In the genomic region with DNA sequence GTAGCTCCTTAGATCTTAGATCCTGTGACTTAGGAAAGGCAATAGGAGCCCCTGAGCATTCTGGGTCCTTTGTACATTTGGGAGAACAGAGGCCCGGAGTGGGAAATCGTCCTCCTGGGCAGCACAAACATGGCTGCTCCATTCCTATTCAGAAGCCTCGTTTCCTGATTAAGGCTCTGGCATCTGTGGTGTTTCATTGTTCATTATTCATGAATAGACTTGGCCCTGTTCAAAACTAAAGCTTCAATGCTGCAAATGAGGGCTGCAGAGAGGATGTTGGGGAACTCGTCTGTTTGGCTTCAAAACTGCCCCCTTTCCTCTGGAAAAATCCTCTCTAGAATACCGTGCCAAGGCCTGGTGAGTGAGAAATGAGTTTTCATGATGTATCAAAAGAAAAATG, we compare ENCODE assay signal across 23 cellular contexts. TPM values are rescaled to one million over a fixed set of nuclear protein-coding genes. Genes with fewer than 3 reads are reported as not detected.
DNase-seq lines count a peak whose midpoint lies in the region; ATAC-seq, FAIRE-seq and TF ChIP-seq lines count a peak whose summit lies in the region.
"Had no signal": no experiment of that assay in that cellular context is flagged by ENCODE, and none has a peak within 500 bp of the region (broad histone marks: within the 10 kb centered on the region; RNA-seq: fewer than 3 reads in every experiment).

No MANE protein-coding gene starts in this region.

- POLR2A ChIA-PET in endothelial cell of umbilical vein (lab: Charles Lee), result no interaction called here

- no peaks in the 10 kb centered on the region for H4K20me1 ChIP-seq in endothelial cell of umbilical vein (replicated peaks; ENCODE audit: control insufficient read depth, extremely low read depth, insufficient read depth, low read length)
- H4K20me1 ChIP-seq: BLaER1 had no signal

- no peak for TF ChIP-seq CTCF in brain (conservative IDR thresholded peaks at IDR 0.05)
- no peak for TF ChIP-seq CTCF in endothelial cell of umbilical vein (IDR thresholded peaks at IDR 0.05; ENCODE audit: extremely low read depth in 1 of 2, insufficient read depth in 1 of 2, low read depth in 1 of 2, low read length in 2 of 2)
- no peak for TF ChIP-seq CTCF in neural crest cell (conservative IDR thresholded peaks at IDR 0.05)
- TF ChIP-seq CTCF in left lung (IDR thresholded peaks at IDR 0.05), result no peak

- no TSS peak for BruUV-seq in endothelial cell of umbilical vein (replicated peaks; lab: Mats Ljungman, UMichigan)

- no peak for ATAC-seq in stimulated activated naive CD8-positive, alpha-beta T cell treated with anti-CD3 and anti-CD28 coated beads, Interleukin-15, Interleukin-2, amounts not matched to agents 100 U/mL and 50 U/mL, for 24 hours
- no peak for ATAC-seq in left lung

- H3K4me3 ChIP-seq in endothelial cell of umbilical vein (replicated peaks in 1 of 3; ENCODE audit: insufficient read depth in 1 of 3, low read depth in 1 of 3, low read length in 3 of 3) (no peak overlapping the region), left lung (no peak overlapping the region)
- H3K4me3 ChIP-seq: BLaER1, GM23248, HAP-1, Peyer's patch had no signal

- FAIRE-seq in endothelial cell of umbilical vein (lab: Jason Lieb, UNC), result no peak
- FAIRE-seq: GM12891, HTR-8/SVneo had no signal

- no peak overlapping the region for H3K4me2 ChIP-seq in endothelial cell of umbilical vein (ENCODE audit: insufficient read depth, low read length)
- H3K4me2 ChIP-seq: BLaER1 had no signal

- H3K4me3 Mint-ChIP-seq in brain (peak overlapping the region; percentile 35 to 67 (median 55)), neural crest cell (peak overlapping the region; percentile 81)
- H3K4me3 Mint-ChIP-seq: CD4-positive, alpha-beta memory T cell had no signal

- dilution Hi-C loops in endothelial cell of umbilical vein (cut with MboI; ENCODE audit: extremely low pct_ligation_motif_present, low sequenced_read_pairs), result no loop called here

- H3K27ac ChIP-seq in endothelial cell of umbilical vein (ENCODE audit: insufficient read depth, low read depth, low read length) (no peak overlapping the region), temporal lobe (ENCODE audit: low read depth, low read length) (peak overlapping the region; percentile 54), left lung (no peak overlapping the region)
- H3K27ac ChIP-seq: BLaER1, GM23248, Peyer's patch had no signal

- peak overlapping the region; percentile 63 for H2AFZ ChIP-seq in endothelial cell of umbilical vein (ENCODE audit: low read depth, low read length)
- H2AFZ ChIP-seq: GM23248 had no signal

- peak overlapping the region; percentile 61 to 92 (median 77) for H3K27ac Mint-ChIP-seq in brain
- no peak overlapping the region for H3K27ac Mint-ChIP-seq in neural crest cell (ENCODE audit: unreplicated experiment)
- H3K27ac Mint-ChIP-seq: CD4-positive, alpha-beta memory T cell had no signal

- TF ChIP-seq POLR2A in endothelial cell of umbilical vein (IDR thresholded peaks at IDR 0.05; ENCODE audit: low read depth, low read length), result no peak

- H3K9me3 ChIP-seq in endothelial cell of umbilical vein (replicated peaks; ENCODE audit: control insufficient read depth, insufficient read depth, low read length), result no peaks in the 10 kb centered on the region
- H3K9me3 ChIP-seq in left lung, result no peaks in the 10 kb centered on the region
- H3K9me3 ChIP-seq: HAP-1, Peyer's patch had no signal

- H3K4me1 ChIP-seq in endothelial cell of umbilical vein (ENCODE audit: control insufficient read depth, extremely low read depth, insufficient read depth, low read length), result peaks cover 6% of the 10 kb centered on the region
- H3K4me1 ChIP-seq in left lung, result peaks cover 0 to 20% of the 10 kb centered on the region in 2 donors
- H3K4me1 ChIP-seq: BLaER1 had no signal

- intact Hi-C loops in endothelial cell of umbilical vein (cut with micrococcal nuclease) (no loop called here), left lung (cut with DNase I) (no loop called here)

- H3K79me2 ChIP-seq in endothelial cell of umbilical vein (ENCODE audit: control insufficient read depth, insufficient read depth, low read length), result peaks cover 4% of the 10 kb centered on the region

- H3K27me3 ChIP-seq in endothelial cell of umbilical vein (ENCODE audit: control insufficient read depth in 2 of 2, insufficient read depth in 2 of 2, low read length in 2 of 2) (no peaks in the 10 kb centered on the region), left lung (peaks cover 0 to 59% of the 10 kb centered on the region in 2 donors)
- H3K27me3 ChIP-seq: BLaER1, Peyer's patch had no signal

- H3K9me3 Mint-ChIP-seq in brain, result peaks cover 0 to 3% (median 0%) of the 10 kb centered on the region in 5 experiments
- H3K9me3 Mint-ChIP-seq in neural crest cell, result no peaks in the 10 kb centered on the region
- H3K9me3 Mint-ChIP-seq: CD4-positive, alpha-beta memory T cell had no signal

- no peaks in the 10 kb centered on the region for H3K36me3 Mint-ChIP-seq in brain
- H3K36me3 Mint-ChIP-seq in neural crest cell (ENCODE audit: low read depth), result no peaks in the 10 kb centered on the region

- no peaks in the 10 kb centered on the region for H3K9me1 ChIP-seq in endothelial cell of umbilical vein (replicated peaks; ENCODE audit: control insufficient read depth, extremely low read depth, insufficient read depth, low read length)

- H3K4me1 Mint-ChIP-seq in brain (peaks cover 48% of the 10 kb centered on the region), neural crest cell (peaks cover 18% of the 10 kb centered on the region)

- peaks cover 11% of the 10 kb centered on the region for H3K27me3 Mint-ChIP-seq in brain
- peaks cover 36% of the 10 kb centered on the region for H3K27me3 Mint-ChIP-seq in neural crest cell (ENCODE audit: low read depth)

- H3K36me3 ChIP-seq in endothelial cell of umbilical vein (ENCODE audit: control insufficient read depth in 2 of 2, extremely low read depth in 1 of 2, insufficient read depth in 2 of 2, low read length in 2 of 2) (no peaks in the 10 kb centered on the region), left lung (no peaks in the 10 kb centered on the region)
- H3K36me3 ChIP-seq: BLaER1, HAP-1, Peyer's patch had no signal

- CTCF ChIA-PET in endothelial cell of umbilical vein (lab: Charles Lee), result interaction anchor here (0.6 to 2.1 kb wide), 5 partner anchors 16 to 178 kb away, joined by 3 to 9 read pairs (median 3); no protein-coding TSS in a partner anchor

- H3K9ac ChIP-seq in endothelial cell of umbilical vein (replicated peaks; ENCODE audit: extremely low read depth, insufficient read depth, low read length), result no peak overlapping the region
- H3K9ac ChIP-seq: BLaER1, GM23248 had no signal

- DNase-seq in endothelial cell of umbilical vein (ENCODE audit: low read depth, low spot score) (peak; percentile 31), neural crest cell (ENCODE audit: low read depth, low spot score) (no peak), DMS53 (lab: John Stamatoyannopoulos, UW) (no peak), left lung (no peak)
- DNase-seq in stimulated activated naive CD8-positive, alpha-beta T cell treated with anti-CD3 and anti-CD28 coated beads, Interleukin-15, Interleukin-2, amounts not matched to agents 100 U/mL and 50 U/mL, for 24 hours, result no peak
- DNase-seq: ACHN; CD4-positive, alpha-beta memory T cell; GM23248; KG1; NCI-H1092 treated with DMSO at 0.1 percent for 48 hours; NCI-H146; NCI-H2029; NCI-H226; NCI-H524; NCI-H82; Peyer's patch had no signal

TF ChIP-seq in endothelial cell of umbilical vein, 7 proteins besides CTCF, POLR2A, EP300 and RAD21:
- no peak for TF ChIP-seq MYC (IDR thresholded peaks at IDR 0.05; ENCODE audit: low read depth, low read length)
- TF ChIP-seq EZH2 (IDR thresholded peaks at IDR 0.05; ENCODE audit: borderline replicate concordance, low read depth, low read length, severe bottlenecking), result no peak
- TF ChIP-seq, protein P1, sequence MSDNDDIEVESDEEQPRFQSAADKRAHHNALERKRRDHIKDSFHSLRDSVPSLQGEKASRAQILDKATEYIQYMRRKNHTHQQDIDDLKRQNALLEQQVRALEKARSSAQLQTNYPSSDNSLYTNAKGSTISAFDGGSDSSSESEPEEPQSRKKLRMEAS (IDR thresholded peaks at IDR 0.05; ENCODE audit: insufficient read depth, insufficient read length), result no peak
- no peak for TF ChIP-seq FOS (IDR thresholded peaks at IDR 0.05; ENCODE audit: borderline replicate concordance, insufficient read depth, low read length)
- TF ChIP-seq POLR2AphosphoS5 (IDR thresholded peaks at IDR 0.05; ENCODE audit: insufficient read depth, low read depth, low read length), result no peak
- no peak for TF ChIP-seq JUN (IDR thresholded peaks at IDR 0.05; ENCODE audit: borderline replicate concordance, insufficient read depth, insufficient read length, low read depth)
- no peak for TF ChIP-seq GATA2 (IDR thresholded peaks at IDR 0.05; ENCODE audit: insufficient read depth, insufficient read length, low read depth, low read length)

RNA-seq across cellular contexts. Expression of gene HTRA1, which starts 3.4 kb away (rescaled TPM):
- polyA plus RNA-seq in brain (ENCODE audit: insufficient read depth, low read depth, low replicate concordance) (280 TPM), endothelial cell of umbilical vein (270 and 309 TPM in 2 replicates)
- total RNA-seq in endothelial cell of umbilical vein (192 and 255 TPM in 2 replicates), neural crest cell (8.2 and 9.0 TPM in 2 replicates), temporal lobe (46.7 TPM), left lung (100 to 1,000 TPM in 1 of 2 donors, 10 to 100 TPM in 1; 80.5 to 124 TPM)
- 255 and 265 TPM in 2 replicates for polyA plus RNA-seq in endothelial cell of umbilical vein (2011; cell fraction: cytosol; rRNA removed)
- 148 TPM in 2 replicates for polyA plus RNA-seq in endothelial cell of umbilical vein (2011; cell fraction: nucleus; rRNA removed)
- 177 and 200 TPM in 2 replicates for polyA plus RNA-seq in endothelial cell of umbilical vein (2012)
- polyA minus RNA-seq in endothelial cell of umbilical vein, result 97.3 and 139 TPM in 2 replicates
- 16.6 TPM for polyA minus RNA-seq in endothelial cell of umbilical vein (2011; cell fraction: cytosol; rRNA and poly(A)+ RNA removed)
- 27.5 and 29.2 TPM in 2 replicates for polyA minus RNA-seq in endothelial cell of umbilical vein (2011; cell fraction: nucleus; rRNA and poly(A)+ RNA removed)

RNA-seq across cellular contexts. Expression of gene ARMS2, which starts 3.5 kb away (rescaled TPM):
- polyA plus RNA-seq in brain (ENCODE audit: insufficient read depth, low read depth, low replicate concordance), result not detected
- total RNA-seq in endothelial cell of umbilical vein, result not detected in 2 replicates
- polyA plus RNA-seq in endothelial cell of umbilical vein, result not detected in 2 replicates
- polyA plus RNA-seq in endothelial cell of umbilical vein (2011; cell fraction: cytosol; rRNA removed), result not detected in 2 replicates
- polyA plus RNA-seq in endothelial cell of umbilical vein (2011; cell fraction: nucleus; rRNA removed), result not detected in 2 replicates
- polyA plus RNA-seq in endothelial cell of umbilical vein (2012), result not detected in 2 replicates
- polyA minus RNA-seq in endothelial cell of umbilical vein, result 0.63 TPM in 1 of 2 replicates, not detected in the other
- polyA minus RNA-seq in endothelial cell of umbilical vein (2011; cell fraction: cytosol; rRNA and poly(A)+ RNA removed), result not detected
- not detected in 2 replicates for polyA minus RNA-seq in endothelial cell of umbilical vein (2011; cell fraction: nucleus; rRNA and poly(A)+ RNA removed)
- not detected in 2 replicates for total RNA-seq in neural crest cell
- total RNA-seq in temporal lobe, result not detected
- not detected for total RNA-seq in left lung
- total RNA-seq: CD4-positive, alpha-beta memory T cell; G401; GM23248; Peyer's patch had no signal
- polyA plus RNA-seq: CD4-positive, alpha-beta memory T cell; GM23248 had no signal
